In the genomic region with DNA sequence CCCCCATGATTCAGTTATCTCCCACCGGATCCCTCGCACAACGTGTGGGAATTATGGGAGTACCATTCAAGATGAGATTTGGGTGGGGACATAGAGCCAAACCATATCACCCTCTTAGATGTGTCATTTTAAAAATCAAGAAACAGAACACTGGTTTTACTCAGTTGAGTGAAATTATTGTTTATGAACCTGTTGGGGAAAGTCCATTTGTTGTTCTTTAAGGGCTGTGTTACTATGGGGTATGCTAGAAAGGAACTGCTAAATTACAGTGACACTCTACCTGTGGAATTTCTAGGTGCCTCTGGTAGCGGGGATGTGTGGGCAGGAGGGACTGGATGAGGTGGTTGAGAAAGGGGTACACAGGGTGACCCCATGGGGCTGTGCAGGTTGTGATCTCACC, we compare ENCODE assay signal across 16 cellular contexts. TPM values are rescaled to one million over a fixed set of nuclear protein-coding genes. Genes with fewer than 3 reads are reported as not detected.
DNase-seq lines count a peak whose midpoint lies in the region; ATAC-seq lines count a peak whose summit lies in the region.
"Had no signal": no experiment of that assay in that cellular context is flagged by ENCODE, and none has a peak within 500 bp of the region (broad histone marks: within the 10 kb centered on the region; RNA-seq: fewer than 3 reads in every experiment).

No MANE protein-coding gene starts in this region.

- H3K4me1 Mint-ChIP-seq in activated CD4-positive, alpha-beta T cell treated with anti-CD3 and anti-CD28 coated beads for 36 hours: peaks cover 55% of the 10 kb centered on the region
- peaks cover 48 to 51% of the 10 kb centered on the region in 2 donors for H3K4me1 Mint-ChIP-seq in immature natural killer cell
- peaks cover 61% of the 10 kb centered on the region for H3K4me1 Mint-ChIP-seq in stimulated activated naive CD8-positive, alpha-beta T cell treated with anti-CD3 and anti-CD28 coated beads, Interleukin-15, amount 100 ng/mL, for 72 hours

- DNase-seq in activated CD4-positive, alpha-beta T cell treated with anti-CD3 and anti-CD28 coated beads for 36 hours: peak; percentile 11
- DNase-seq in activated CD4-positive, alpha-beta T cell treated with anti-CD3 and anti-CD28 coated beads for 4 hours: no peak
- no peak for DNase-seq in activated naive CD4-positive, alpha-beta T cell treated with anti-CD3 and anti-CD28 coated beads, Interleukin-2, amount 50 U/mL, for 72 hours (ENCODE audit: low spot score in 2 of 2)
- DNase-seq in activated naive CD4-positive, alpha-beta T cell (lab: John Stamatoyannopoulos, UW): no peak
- DNase-seq in immature natural killer cell (no peak), amygdala (lab: John Stamatoyannopoulos, UW) (no peak)
- DNase-seq in stimulated activated naive CD8-positive, alpha-beta T cell treated with anti-CD3 and anti-CD28 coated beads, Interleukin-15, amount 100 ng/mL, for 72 hours: no peak
- DNase-seq: KBM-7, MV-4-11, NCI-H1417, NCI-H1930, NCI-H2171, NCI-H446, NCI-H774, RPMI8226 had no signal

- peaks cover 50% of the 10 kb centered on the region for H3K36me3 Mint-ChIP-seq in activated CD4-positive, alpha-beta T cell treated with anti-CD3 and anti-CD28 coated beads for 36 hours (ENCODE audit: low read depth)
- H3K36me3 Mint-ChIP-seq in activated naive CD4-positive, alpha-beta T cell treated with anti-CD3 and anti-CD28 coated beads, Interleukin-2, amount 50 U/mL, for 72 hours: peaks cover 5 to 68% of the 10 kb centered on the region in 2 donors
- H3K36me3 Mint-ChIP-seq in immature natural killer cell: peaks cover 0 to 12% (median 10%) of the 10 kb centered on the region in 3 donors

- H3K4me3 Mint-ChIP-seq in activated CD4-positive, alpha-beta T cell treated with anti-CD3 and anti-CD28 coated beads for 36 hours: peak overlapping the region; percentile 20
- H3K4me3 Mint-ChIP-seq in immature natural killer cell: peak overlapping the region; percentile 17 to 59 (median 34)
- peak overlapping the region in 1 of 2 donors; percentile 16 for H3K4me3 Mint-ChIP-seq in stimulated activated naive CD8-positive, alpha-beta T cell treated with anti-CD3 and anti-CD28 coated beads, Interleukin-15, amount 100 ng/mL, for 72 hours

- H3K27me3 Mint-ChIP-seq in activated CD4-positive, alpha-beta T cell treated with anti-CD3 and anti-CD28 coated beads for 36 hours: no peaks in the 10 kb centered on the region
- peaks cover 0 to 1% (median 0%) of the 10 kb centered on the region in 3 donors for H3K27me3 Mint-ChIP-seq in immature natural killer cell (ENCODE audit: low read depth in 3 of 3)
- H3K27me3 Mint-ChIP-seq in stimulated activated naive CD8-positive, alpha-beta T cell treated with anti-CD3 and anti-CD28 coated beads, Interleukin-15, amount 100 ng/mL, for 72 hours: no peaks in the 10 kb centered on the region

- intact Hi-C loops in activated CD4-positive, alpha-beta T cell treated with anti-CD3 and anti-CD28 coated beads for 36 hours (cut with DNase I, micrococcal nuclease): no loop called here

- peak overlapping the region; percentile 72 for H3K27ac Mint-ChIP-seq in activated CD4-positive, alpha-beta T cell treated with anti-CD3 and anti-CD28 coated beads for 36 hours
- peak overlapping the region; percentile 21 to 61 for H3K27ac Mint-ChIP-seq in activated naive CD4-positive, alpha-beta T cell treated with anti-CD3 and anti-CD28 coated beads, Interleukin-2, amount 50 U/mL, for 72 hours
- peak overlapping the region; percentile 13 to 70 (median 46) for H3K27ac Mint-ChIP-seq in immature natural killer cell
- no peak overlapping the region for H3K27ac Mint-ChIP-seq in stimulated activated naive CD8-positive, alpha-beta T cell treated with anti-CD3 and anti-CD28 coated beads, Interleukin-15, amount 100 ng/mL, for 72 hours

- ATAC-seq in activated CD4-positive, alpha-beta T cell treated with anti-CD3 and anti-CD28 coated beads for 36 hours: peak; percentile 54
- peak; percentile 29 to 61 for ATAC-seq in activated naive CD4-positive, alpha-beta T cell treated with anti-CD3 and anti-CD28 coated beads, Interleukin-2, amount 50 U/mL, for 72 hours
- ATAC-seq in stimulated activated naive CD8-positive, alpha-beta T cell treated with anti-CD3 and anti-CD28 coated beads, Interleukin-15, amount 100 ng/mL, for 72 hours: peak; percentile 42
- ATAC-seq in HG02642 (IDR thresholded peaks at IDR 0.05; ENCODE audit: poor library complexity, unreplicated experiment): no peak

- no peaks in the 10 kb centered on the region for H3K9me3 Mint-ChIP-seq in activated CD4-positive, alpha-beta T cell treated with anti-CD3 and anti-CD28 coated beads for 36 hours (ENCODE audit: low read depth)
- no peaks in the 10 kb centered on the region for H3K9me3 Mint-ChIP-seq in activated naive CD4-positive, alpha-beta T cell treated with anti-CD3 and anti-CD28 coated beads, Interleukin-2, amount 50 U/mL, for 72 hours
- H3K9me3 Mint-ChIP-seq in immature natural killer cell: no peaks in the 10 kb centered on the region
- H3K9me3 Mint-ChIP-seq in stimulated activated naive CD8-positive, alpha-beta T cell treated with anti-CD3 and anti-CD28 coated beads, Interleukin-15, amount 100 ng/mL, for 72 hours: peaks cover 0 to 4% of the 10 kb centered on the region in 2 donors

- CTCF ChIA-PET in activated CD4-positive, alpha-beta T cell treated with anti-CD3 and anti-CD28 coated beads for 36 hours (lab: Charles Lee): interaction anchor here (1.4 kb wide), 2 partner anchors 74 to 77 kb away, joined by 3 read pairs; no protein-coding TSS in a partner anchor

- POLR2A ChIA-PET in activated CD4-positive, alpha-beta T cell treated with anti-CD3 and anti-CD28 coated beads for 36 hours (lab: Charles Lee): no interaction called here

RNA-seq across cellular contexts. Expression of a gene that starts 28.9 kb away (rescaled TPM):
- total RNA-seq in activated CD4-positive, alpha-beta T cell treated with anti-CD3 and anti-CD28 coated beads for 36 hours: 10 to 100 TPM; 19.6 to 20.9 TPM
- total RNA-seq in activated naive CD4-positive, alpha-beta T cell treated with anti-CD3 and anti-CD28 coated beads, Interleukin-2, amount 50 U/mL, for 72 hours: 10 to 100 TPM; 23.3 to 24.6 TPM
- polyA plus RNA-seq in immature natural killer cell: 10 to 100 TPM; 28.7 to 42.6 (median 36.0) TPM

Comparison
In these comparisons a context has a peak if more than half of its experiments do, and no peak if none do; other contexts are left out.
1. H3K27ac Mint-ChIP-seq: peak in activated CD4-positive, alpha-beta T cell treated with anti-CD3 and anti-CD28 coated beads for 36 hours (single experiment), activated naive CD4-positive, alpha-beta T cell treated with anti-CD3 and anti-CD28 coated beads, Interleukin-2, amount 50 U/mL, for 72 hours (2 of 2) and immature natural killer cell (6 of 6); none in stimulated activated naive CD8-positive, alpha-beta T cell treated with anti-CD3 and anti-CD28 coated beads, Interleukin-15, amount 100 ng/mL, for 72 hours (0 of 2).